In the genomic region with DNA sequence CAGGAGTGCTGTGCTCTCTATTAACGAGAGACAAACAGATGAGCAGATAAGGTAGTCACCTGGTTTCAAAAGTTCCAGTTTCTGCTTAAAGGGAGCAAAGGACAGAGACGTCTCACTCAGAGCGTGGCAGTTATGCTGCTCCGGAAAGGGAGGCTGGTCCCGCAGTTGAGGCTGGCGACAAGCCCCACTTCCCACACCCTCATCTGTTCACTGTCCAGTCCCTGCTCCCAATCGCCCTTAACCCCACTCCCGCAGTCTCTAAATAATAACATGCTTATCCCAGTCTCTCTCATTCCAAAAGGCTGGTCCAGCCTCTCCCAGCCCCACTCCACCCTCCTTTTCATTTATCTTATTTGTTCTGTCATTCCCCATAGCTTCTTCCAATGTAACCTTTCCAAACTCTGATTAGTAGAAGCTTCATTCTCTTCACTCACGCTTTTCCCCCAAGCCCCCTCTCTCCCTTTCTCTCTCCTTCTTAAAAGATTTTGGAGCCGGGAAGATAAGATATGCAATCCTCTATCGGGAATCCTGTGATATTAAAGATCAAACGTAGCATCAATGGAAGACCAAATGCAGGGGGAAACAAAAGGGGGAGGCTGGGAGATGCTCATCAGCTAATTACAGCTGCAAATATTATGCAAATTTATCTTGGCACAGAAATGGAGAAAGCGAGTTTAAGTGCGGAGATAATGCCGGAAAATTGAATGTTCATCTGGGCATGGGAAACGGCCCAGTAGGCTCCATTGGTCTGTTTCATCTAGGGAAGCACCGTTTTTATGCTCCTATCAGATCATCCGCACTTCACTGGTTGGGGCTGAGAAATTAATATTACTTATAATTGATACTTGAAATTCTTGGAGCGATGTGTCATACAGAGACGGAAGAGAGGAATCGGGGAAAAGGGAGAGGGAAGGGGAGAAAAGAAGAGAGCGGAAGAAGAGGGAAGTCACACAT, we compare ENCODE assay signal across 16 cellular contexts. TPM values are rescaled to one million over a fixed set of nuclear protein-coding genes. Genes with fewer than 3 reads are reported as not detected.
DNase-seq lines count a peak whose midpoint lies in the region; ATAC-seq and TF ChIP-seq lines count a peak whose summit lies in the region.
"Had no signal": no experiment of that assay in that cellular context is flagged by ENCODE, and none has a peak within 500 bp of the region (broad histone marks: within the 10 kb centered on the region; RNA-seq: fewer than 3 reads in every experiment).

No MANE protein-coding gene starts in this region.

- H4K91ac ChIP-seq in IMR-90 (ENCODE audit: insufficient read depth, low read depth, low read length): no peak overlapping the region

- in situ Hi-C loops in IMR-90 (cut with MboI; ENCODE audit: low sequenced_read_pairs): no loop called here

- H3K79me1 ChIP-seq in IMR-90 (ENCODE audit: low read depth in 1 of 2, low read length in 2 of 2): no peaks in the 10 kb centered on the region

- no peak overlapping the region for H2BK15ac ChIP-seq in IMR-90 (ENCODE audit: low read depth, low read length)

- no peaks in the 10 kb centered on the region for H3K9me3 Mint-ChIP-seq in activated CD4-positive, alpha-beta T cell treated with anti-CD3 and anti-CD28 coated beads, Interleukin-2, amount 10 ng/mL, durations not matched to agents 7 days and 5 days
- H3K9me3 Mint-ChIP-seq in endothelial cell (ENCODE audit: unreplicated experiment): no peaks in the 10 kb centered on the region

- intact Hi-C loops in IMR-90 (cut with micrococcal nuclease): no loop called here
- intact Hi-C loops in sciatic nerve (cut with DNase I): loop anchor here (2.0 kb wide), 1 partner anchor 21 kb away; no protein-coding TSS in a partner anchor

- peaks cover 38% of the 10 kb centered on the region for H3K4me1 Mint-ChIP-seq in activated CD4-positive, alpha-beta T cell treated with anti-CD3 and anti-CD28 coated beads, Interleukin-2, amount 10 ng/mL, durations not matched to agents 7 days and 5 days
- H3K4me1 Mint-ChIP-seq in endothelial cell (ENCODE audit: unreplicated experiment): peaks cover 42% of the 10 kb centered on the region

- H3K4me2 ChIP-seq in IMR-90 (ENCODE audit: low read depth, low read length): no peak overlapping the region

- no peaks in the 10 kb centered on the region for H3K9me1 ChIP-seq in IMR-90 (ENCODE audit: insufficient read depth, low read length)

- no peak overlapping the region for H3K4ac ChIP-seq in IMR-90 (ENCODE audit: low read depth, low read length)

- TF ChIP-seq CTCF in IMR-90 (conservative IDR thresholded peaks at IDR 0.05; ENCODE audit: low read depth, low read length): no peak
- no peak for TF ChIP-seq CTCF in endothelial cell (IDR thresholded peaks at IDR 0.05; ENCODE audit: unreplicated experiment)

- no peak overlapping the region for H3K14ac ChIP-seq in IMR-90 (replicated peaks; ENCODE audit: low read depth, low read length)

- BruUV-seq in IMR-90 (replicated peaks; lab: Mats Ljungman, UMichigan): no TSS peak

- CTCF ChIA-PET in activated CD4-positive, alpha-beta T cell treated with anti-CD3 and anti-CD28 coated beads, Interleukin-2, amount 10 ng/mL, durations not matched to agents 7 days and 5 days (lab: Charles Lee): interaction anchor here (0.7 kb wide), 1 partner anchor 22 kb away, joined by 4 read pairs; no protein-coding TSS in a partner anchor
- CTCF ChIA-PET in IMR-90 (lab: Yijun Ruan, JAX): no interaction called here

- H3K18ac ChIP-seq in IMR-90 (ENCODE audit: low read depth, low read length): no peak overlapping the region

- H3K23ac ChIP-seq in IMR-90 (ENCODE audit: low read depth, low read length): 0 out of 2 replicates have a peak overlapping the region, but pooled peaks have one; percentile 16

- H3K27me3 ChIP-seq in IMR-90 (ENCODE audit: control insufficient read depth, insufficient read depth, low read length): peaks cover 95% of the 10 kb centered on the region

- peaks cover 82% of the 10 kb centered on the region for H3K27me3 Mint-ChIP-seq in activated CD4-positive, alpha-beta T cell treated with anti-CD3 and anti-CD28 coated beads, Interleukin-2, amount 10 ng/mL, durations not matched to agents 7 days and 5 days
- peaks cover 34% of the 10 kb centered on the region for H3K27me3 Mint-ChIP-seq in endothelial cell (ENCODE audit: unreplicated experiment)

- H2BK120ac ChIP-seq in IMR-90 (ENCODE audit: low read depth, low read length): no peak overlapping the region

- H2AFZ ChIP-seq in IMR-90 (replicated peaks; ENCODE audit: low read length, poor library complexity): no peak overlapping the region

- no peak overlapping the region for H2AK9ac ChIP-seq in IMR-90 (replicated peaks; ENCODE audit: low read depth, low read length, poor library complexity)

- no peak overlapping the region for H3K27ac ChIP-seq in IMR-90 (ENCODE audit: insufficient read depth, low read length)
- H3K27ac ChIP-seq: thyroid gland had no signal

- H3K4me3 ChIP-seq in IMR-90 (ENCODE audit: insufficient read depth, low read depth, low read length): no peak overlapping the region
- H3K4me3 ChIP-seq: thyroid gland had no signal

- H3K9me3 ChIP-seq in IMR-90 (ENCODE audit: control insufficient read depth, insufficient read depth, low read length): peaks cover 17% of the 10 kb centered on the region
- H3K9me3 ChIP-seq: thyroid gland had no signal

- no peak overlapping the region for H3K56ac ChIP-seq in IMR-90 (ENCODE audit: extremely low read depth, insufficient read depth, low read length)

- H4K20me1 ChIP-seq in IMR-90 (ENCODE audit: insufficient read depth, low read length): no peaks in the 10 kb centered on the region; the same call in 1 of the 2 replicates

- no peak for TF ChIP-seq POLR2A in IMR-90 (IDR thresholded peaks at IDR 0.05; ENCODE audit: low read depth, low read length)

- dilution Hi-C loops in IMR-90 (cut with HindIII; ENCODE audit: low sequenced_read_pairs, unreplicated experiment): no loop called here

- no peaks in the 10 kb centered on the region for H3K36me3 ChIP-seq in IMR-90 (ENCODE audit: control insufficient read depth, insufficient read depth, low read length)
- H3K36me3 ChIP-seq: thyroid gland had no signal

- POLR2A ChIA-PET in activated CD4-positive, alpha-beta T cell treated with anti-CD3 and anti-CD28 coated beads, Interleukin-2, amount 10 ng/mL, durations not matched to agents 7 days and 5 days (lab: Charles Lee): interaction anchor here (1.0 kb wide), 1 partner anchor 294 kb away, joined by 3 read pairs; no protein-coding TSS in a partner anchor
- POLR2A ChIA-PET in IMR-90 (lab: Charles Lee; ENCODE audit: unreplicated experiment): no interaction called here

- 3% methylated on average over 9 of the region's 22 CpGs; no CpG with 5 or more reads in 1 of the 2 experiments for WGBS in IMR-90 (ENCODE audit: extremely low coverage in 2 of 2, insufficient read length in 1 of 2), 2 experiments

- H4K5ac ChIP-seq in IMR-90 (ENCODE audit: low read depth, low read length): no peak overlapping the region

- H3K4me1 ChIP-seq in IMR-90 (ENCODE audit: control insufficient read depth, insufficient read depth, low read length): no peaks in the 10 kb centered on the region; the same call in 1 of the 2 replicates

- no peak overlapping the region for H4K8ac ChIP-seq in IMR-90 (ENCODE audit: low read depth in 2 of 2, low read length in 2 of 2)

- no peak for TF ChIP-seq RAD21 in IMR-90 (IDR thresholded peaks at IDR 0.05; ENCODE audit: low read length)

- no peak overlapping the region for H2BK20ac ChIP-seq in IMR-90 (ENCODE audit: low read depth, low read length)

- no peak for ATAC-seq in IMR-90 (ENCODE audit: low read depth)
- ATAC-seq in sciatic nerve: no peak
- ATAC-seq in HG03025 (IDR thresholded peaks at IDR 0.05; ENCODE audit: low FRiP score, unreplicated experiment): no peak

- peaks cover 4% of the 10 kb centered on the region for H3K36me3 Mint-ChIP-seq in activated CD4-positive, alpha-beta T cell treated with anti-CD3 and anti-CD28 coated beads, Interleukin-2, amount 10 ng/mL, durations not matched to agents 7 days and 5 days (ENCODE audit: low read depth)
- no peaks in the 10 kb centered on the region for H3K36me3 Mint-ChIP-seq in endothelial cell (ENCODE audit: low read depth, unreplicated experiment)

- no peak overlapping the region for H2BK5ac ChIP-seq in IMR-90 (ENCODE audit: low read depth, low read length, poor library complexity, severe bottlenecking)

- H2AK5ac ChIP-seq in IMR-90 (ENCODE audit: low read depth, low read length): no peak overlapping the region

- H3K4me3 Mint-ChIP-seq in activated CD4-positive, alpha-beta T cell treated with anti-CD3 and anti-CD28 coated beads, Interleukin-2, amount 10 ng/mL, durations not matched to agents 7 days and 5 days: peak overlapping the region; percentile 14
- peak overlapping the region; percentile 33 for H3K4me3 Mint-ChIP-seq in endothelial cell (ENCODE audit: unreplicated experiment)

- H3K9ac ChIP-seq in IMR-90 (ENCODE audit: low read depth, low read length): no peak overlapping the region

- peak overlapping the region; percentile 1 for H3K27ac Mint-ChIP-seq in activated CD4-positive, alpha-beta T cell treated with anti-CD3 and anti-CD28 coated beads, Interleukin-2, amount 10 ng/mL, durations not matched to agents 7 days and 5 days
- H3K27ac Mint-ChIP-seq in endothelial cell (ENCODE audit: unreplicated experiment): no peak overlapping the region

- no peak for DNase-seq in activated CD4-positive, alpha-beta T cell treated with anti-CD3 and anti-CD28 coated beads, Interleukin-2, amount 10 ng/mL, durations not matched to agents 7 days and 5 days
- DNase-seq in activated CD4-positive, alpha-beta T cell treated with anti-CD3 and anti-CD28 coated beads, Interleukin-2, amount 50 U/mL, for 48 hours: no peak
- DNase-seq in IMR-90 (no peak), endothelial cell (ENCODE audit: low spot score) (no peak), sciatic nerve (ENCODE audit: low spot score) (peak; percentile 18), globus pallidus (ENCODE audit: low spot score) (no peak), dermis blood vessel endothelial cell (no peak)
- DNase-seq: activated CD4-positive, alpha-beta T cell treated with anti-CD3 and anti-CD28 coated beads, Interleukin-2, amount 50 U/mL, for 1 hour; DMS79 treated with DMSO at 0.1 percent for 48 hours; NCI-H1092 treated with DMSO at 0.1 percent for 48 hours; NCI-H2227 treated with DMSO at 0.1 percent for 48 hours; stimulated activated CD4-positive, alpha-beta T cell treated with anti-CD3 and anti-CD28 coated beads, Interleukin-12 subunit alpha, Interleukin-12 subunit beta, amount 100 ng/mL, for 4 hours; thyroid gland had no signal

TF ChIP-seq in IMR-90, 13 proteins besides CTCF, POLR2A, EP300 and RAD21 (continues in another document):
- TF ChIP-seq RCOR1 (IDR thresholded peaks at IDR 0.05; ENCODE audit: insufficient replicate concordance, low read length): no peak
- no peak for TF ChIP-seq NFE2L2 (IDR thresholded peaks at IDR 0.05; ENCODE audit: low read depth, low read length)

RNA-seq across cellular contexts. Expression of a gene that starts 16.3 kb away (rescaled TPM):
- 10 to 100 TPM; 48.1 to 52.0 TPM for total RNA-seq in activated CD4-positive, alpha-beta T cell treated with anti-CD3 and anti-CD28 coated beads, Interleukin-2, amount 10 ng/mL, durations not matched to agents 7 days and 5 days
- total RNA-seq in IMR-90 (2012; rRNA removed) (under 0.01 TPM in 1 of 2 replicates, not detected in the other), endothelial cell (ENCODE audit: unreplicated experiment) (70.9 TPM), sciatic nerve (2.6 TPM), dermis blood vessel endothelial cell (0.05 and 0.17 TPM in 2 replicates)
- polyA plus RNA-seq in IMR-90 (2012; rRNA removed): 0.11 and 0.21 TPM in 2 replicates
- 0.21 TPM in 2 replicates for polyA plus RNA-seq in IMR-90 (2012; cell fraction: cytosol; rRNA removed)
- polyA plus RNA-seq in IMR-90 (2012; cell fraction: nucleus; rRNA removed; ENCODE audit: low replicate concordance): 0.29 and 0.33 TPM in 2 replicates
- total RNA-seq: OCI-LY7 had no signal
- polyA plus RNA-seq: AG04450 had no signal

Comparison
In these comparisons a context has a peak if more than half of its experiments do, and no peak if none do; other contexts are left out.
1. RNA of a gene that starts 16.3 kb away (total RNA-seq): 70.9 TPM in endothelial cell (single experiment) and 48.1 to 52.0 TPM in activated CD4-positive, alpha-beta T cell treated with anti-CD3 and anti-CD28 coated beads, Interleukin-2, amount 10 ng/mL, durations not matched to agents 7 days and 5 days; 2.6 TPM in sciatic nerve (single experiment), 0.05 to 0.17 TPM in dermis blood vessel endothelial cell and under 0.01 TPM in IMR-90; every median in the first group is over 10 times any median in the second.